In genomic region chr1:9250586-9251381, GRCh38 we compare ENCODE assay signal across 10 cellular contexts. TPM values are rescaled to one million over a fixed set of nuclear protein-coding genes. Genes with fewer than 3 reads are reported as not detected.
DNase-seq lines count a peak whose midpoint lies in the region; ATAC-seq, FAIRE-seq and TF ChIP-seq lines count a peak whose summit lies in the region.
"Had no signal": no experiment of that assay in that cellular context is flagged by ENCODE, and none has a peak within 500 bp of the region (broad histone marks: within the 10 kb centered on the region; RNA-seq: fewer than 3 reads in every experiment).

No MANE protein-coding gene starts in this region.

- no peak overlapping the region for H2AFZ ChIP-seq in DND-41 (ENCODE audit: low read depth, low read length)
- no peak overlapping the region for H2AFZ ChIP-seq in K562 (ENCODE audit: low read depth, low read length)
- no peak overlapping the region for H2AFZ ChIP-seq in GM23248

- H4K20me1 ChIP-seq in DND-41 (ENCODE audit: insufficient read depth, low read length) = peaks cover 33% of the 10 kb centered on the region
- peaks cover 18% of the 10 kb centered on the region; the same call in 1 of the 2 replicates for H4K20me1 ChIP-seq in K562 (replicated peaks; ENCODE audit: control insufficient read depth, insufficient read depth, low read length)
- no peaks in the 10 kb centered on the region for H4K20me1 ChIP-seq in GM23248 (ENCODE audit: insufficient read depth)

- no peaks in the 10 kb centered on the region for H3F3A ChIP-seq in GM23248 (ENCODE audit: insufficient read depth)

- intact Hi-C loops in K562 (cut with micrococcal nuclease) (no loop called here), prostate gland (cut with DNase I) (no loop called here)

- TF ChIP-seq EP300 in K562 (IDR thresholded peaks at IDR 0.05; ENCODE audit: low read length) = no peak

- peak overlapping the region; percentile 2; the same call in 1 of the 2 replicates for H3K4me2 ChIP-seq in DND-41 (ENCODE audit: insufficient read depth, low read length)
- H3K4me2 ChIP-seq in K562 (ENCODE audit: insufficient read depth, low read length) = no peak overlapping the region
- no peak overlapping the region for H3K4me2 ChIP-seq in GM23248 (ENCODE audit: unreplicated experiment)
- H3K4me2 ChIP-seq: KMS-11 had no signal

- H3K9me3 ChIP-seq in DND-41 (ENCODE audit: insufficient read depth, low read length, severe bottlenecking) (no peaks in the 10 kb centered on the region), K562 (replicated peaks; ENCODE audit: control insufficient read depth, insufficient read depth, low read depth, low read length) (no peaks in the 10 kb centered on the region), prostate gland (no peaks in the 10 kb centered on the region), GM23248 (ENCODE audit: low read depth) (no peaks in the 10 kb centered on the region)

- peaks cover 93% of the 10 kb centered on the region for H3K79me2 ChIP-seq in DND-41 (ENCODE audit: insufficient read depth, low read length)
- no peaks in the 10 kb centered on the region for H3K79me2 ChIP-seq in K562 (ENCODE audit: control insufficient read depth, insufficient read depth, low read length)
- H3K79me2 ChIP-seq in GM23248 (ENCODE audit: insufficient read depth) = no peaks in the 10 kb centered on the region

- H3K9ac ChIP-seq in DND-41 (ENCODE audit: low read depth, low read length) = 0 out of 2 replicates have a peak overlapping the region, but pooled peaks have one; percentile 19
- no peak overlapping the region for H3K9ac ChIP-seq in K562 (ENCODE audit: insufficient read depth in 1 of 2, low read depth in 2 of 2, low read length in 2 of 2)
- H3K9ac ChIP-seq in GM23248 = no peak overlapping the region
- H3K9ac ChIP-seq: KMS-11 had no signal

- H3K9me1 ChIP-seq in K562 (ENCODE audit: control insufficient read depth, insufficient read depth, low read length) = no peaks in the 10 kb centered on the region

- TF ChIP-seq POLR2A in K562 (conservative IDR thresholded peaks at IDR 0.05) (no peak), prostate gland (IDR thresholded peaks at IDR 0.05) (no peak), GM18505 (IDR thresholded peaks at IDR 0.05; ENCODE audit: borderline replicate concordance, extremely low read depth, insufficient read depth, insufficient read length) (no peak)

- peaks cover 40% of the 10 kb centered on the region for H3K4me1 ChIP-seq in DND-41 (ENCODE audit: insufficient read depth, low read length)
- peaks cover 0 to 21% of the 10 kb centered on the region in 2 experiments; a peak in 1 of 5 replicates for H3K4me1 ChIP-seq in K562 (replicated peaks in 1 of 2; ENCODE audit: control insufficient read depth in 2 of 2, insufficient read depth in 2 of 2, low read length in 2 of 2)
- peaks cover 20% of the 10 kb centered on the region for H3K4me1 ChIP-seq in prostate gland (replicated peaks)
- H3K4me1 ChIP-seq in GM23248 (ENCODE audit: insufficient read depth) = no peaks in the 10 kb centered on the region

- POLR2A ChIA-PET in K562 (lab: Yijun Ruan, JAX) = interaction anchor here (0.6 to 0.9 kb wide), 3 partner anchors 18 to 299 kb away, joined by 3 read pairs; no protein-coding TSS in a partner anchor

- TF ChIP-seq RAD21 in K562 (CRISPR knock-in tag; conservative IDR thresholded peaks at IDR 0.05 in 1 of 2, IDR thresholded peaks at IDR 0.05 in 1 of 2) = no peak

- CTCF ChIA-PET in K562 (lab: Yijun Ruan, JAX; ENCODE audit: low intra/inter-chr PET ratio) = interaction anchor here (0.6 kb wide), 1 partner anchor 16 kb away, joined by 3 read pairs; no protein-coding TSS in a partner anchor

- no TSS peak for BruUV-seq in K562 (replicated peaks; lab: Mats Ljungman, UMichigan)

- no peaks in the 10 kb centered on the region for H3K9me2 ChIP-seq in GM23248 (ENCODE audit: insufficient read depth)

- ATAC-seq in DND-41 (ENCODE audit: insufficient read depth, low read depth) (no peak), K562 (no peak), GM18505 (IDR thresholded peaks at IDR 0.05; ENCODE audit: unreplicated experiment) (no peak)

- H3K36me3 ChIP-seq in DND-41 (ENCODE audit: insufficient read depth, low read length) (peaks cover 79% of the 10 kb centered on the region), K562 (ENCODE audit: control insufficient read depth, insufficient read depth, low read length) (no peaks in the 10 kb centered on the region), prostate gland (no peaks in the 10 kb centered on the region), GM23248 (ENCODE audit: low read depth) (no peaks in the 10 kb centered on the region)

- no peak for DNase-seq in DND-41
- DNase-seq in K562 (ENCODE audit: extremely low read depth in 1 of 4, low spot score in 3 of 4) = no peak
- peak; percentile 47 for DNase-seq in islet precursor cell
- no peak for DNase-seq in prostate gland (ENCODE audit: low spot score)
- no peak for DNase-seq in activated CD4-positive, CD25-positive, alpha-beta regulatory T cell (lab: John Stamatoyannopoulos, UW)
- no peak for DNase-seq in GM23248
- DNase-seq in GM10266 (ENCODE audit: extremely low spot score) = no peak
- DNase-seq: DMS153 had no signal

- H3K27ac ChIP-seq in DND-41 (ENCODE audit: low read length) (peak overlapping the region; percentile 32; the same call in 1 of the 2 replicates), K562 (ENCODE audit: extremely low read depth, low read depth, low read length) (no peak overlapping the region), prostate gland (peak overlapping the region; percentile 72 to 82), GM23248 (no peak overlapping the region)
- H3K27ac ChIP-seq: KMS-11 had no signal

- H3K27me3 ChIP-seq in DND-41 (ENCODE audit: insufficient read depth, low read length, poor library complexity) = no peaks in the 10 kb centered on the region
- H3K27me3 ChIP-seq in K562 (ENCODE audit: control insufficient read depth in 2 of 2, insufficient read depth in 2 of 2, low read length in 2 of 2) = peaks cover 29 to 72% of the 10 kb centered on the region in 2 experiments; a peak in 4 of 5 replicates
- no peaks in the 10 kb centered on the region for H3K27me3 ChIP-seq in prostate gland (replicated peaks; ENCODE audit: insufficient read depth)
- no peaks in the 10 kb centered on the region for H3K27me3 ChIP-seq in GM23248 (replicated peaks; ENCODE audit: insufficient read depth)

- no peak for FAIRE-seq in K562 (lab: Jason Lieb, UNC)

- TF ChIP-seq CTCF in DND-41 (IDR thresholded peaks at IDR 0.05; ENCODE audit: borderline replicate concordance, extremely low read depth, low read length, poor library complexity, severe bottlenecking) (no peak), K562 (IDR thresholded peaks at IDR 0.05 in 2 of 3, conservative IDR thresholded peaks at IDR 0.05 in 1 of 3; ENCODE audit: insufficient read depth in 2 of 3, low read depth in 1 of 3, low read length in 3 of 3) (no peak), prostate gland (IDR thresholded peaks at IDR 0.05) (no peak), GM10266 (IDR thresholded peaks at IDR 0.05; ENCODE audit: control insufficient read depth, insufficient read depth, low read depth, missing control alignments) (no peak)

- WGBS in K562 (ENCODE audit: insufficient coverage, low coverage, missing lambda C conversion rate) = 22% methylated on average over 15 of the region's 19 CpGs
- 51% methylated on average over 15 of the region's 19 CpGs for WGBS in prostate gland
- 50 to 51% methylated on average over 18 to 19 of the region's 19 CpGs for WGBS in GM23248 (ENCODE audit: low coverage in 1 of 2, low lambda C conversion rate in 2 of 2, missing lambda C conversion rate in 2 of 2), 2 experiments

- no peak overlapping the region for H3K4me3 ChIP-seq in DND-41 (ENCODE audit: low read depth in 1 of 2, low read length in 2 of 2)
- no peak overlapping the region for H3K4me3 ChIP-seq in K562
- no peak overlapping the region for H3K4me3 ChIP-seq in prostate gland
- no peak overlapping the region for H3K4me3 ChIP-seq in GM23248

- in situ Hi-C loops in K562 (cut with MboI) (no loop called here), GM23248 (cut with MboI) (no loop called here)

RNA-seq across cellular contexts. Expression of gene H6PD, which starts 16.2 kb away (rescaled TPM):
- 1.6 and 4.4 TPM in 2 replicates for total RNA-seq in K562 (2011; cell fraction: chromatin; rRNA removed; ENCODE audit: low replicate concordance)
- total RNA-seq in K562 (2011; cell fraction: nucleolus; rRNA removed) = 3.2 and 3.8 TPM in 2 replicates
- 3.3 and 3.5 TPM in 2 replicates for total RNA-seq in K562 (2011; cell fraction: nucleoplasm; rRNA removed)
- 1.0 and 1.5 TPM in 2 replicates for total RNA-seq in K562 (2014; rRNA removed)
- 0.84 and 1.2 TPM in 2 replicates for total RNA-seq in K562 (2014; rRNA removed; fragmentation: Illumina TruSeq; extraction: Trizol)
- 1.5 and 1.7 TPM in 2 replicates for total RNA-seq in K562 (2015; rRNA removed; fragmentation: Illumina TruSeq; extraction: Trizol)
- 1.8 and 2.5 TPM in 2 replicates for total RNA-seq in K562 (2021)
- polyA plus RNA-seq in K562 (2011; rRNA removed) = 0.82 and 1.9 TPM in 2 replicates
- polyA plus RNA-seq in K562 (2011; cell fraction: cytosol; rRNA removed) = 1.4 and 1.8 TPM in 2 replicates
- polyA plus RNA-seq in K562 (2011; cell fraction: nucleus; rRNA removed) = 1.7 and 1.8 TPM in 2 replicates
- 1.5 and 6.3 TPM in 2 replicates for polyA plus RNA-seq in K562 (2012)
- 0.95 and 1.1 TPM in 2 replicates for polyA plus RNA-seq in K562 (2014; fragmentation: Illumina TruSeq; extraction: Trizol)
- polyA plus RNA-seq in K562 (2014; fragmentation: Nextera tagmentation; extraction: Ambion mirVana) = under 1 TPM; 0.04 to 0.08 TPM
- polyA plus RNA-seq in K562 (2014; rRNA removed) = 1.1 and 1.2 TPM in 2 replicates
- polyA minus RNA-seq in K562 (2011; rRNA and poly(A)+ RNA removed) = 0.95 and 1.0 TPM in 2 replicates
- polyA minus RNA-seq in K562 (2011; cell fraction: cytosol; rRNA and poly(A)+ RNA removed) = 1.7 and 2.8 TPM in 2 replicates
- polyA minus RNA-seq in K562 (2011; cell fraction: nucleus; rRNA and poly(A)+ RNA removed) = 0.81 and 1.00 TPM in 2 replicates
- total RNA-seq in prostate gland = 10 to 100 TPM; 52.8 to 88.8 TPM
- 29.6 and 31.4 TPM in 2 replicates for total RNA-seq in GM23248 (2014; rRNA removed; shearing (Covaris generic))
- polyA plus RNA-seq in GM23248 (2016; fragmentation: Nextera tagmentation; extraction: Ambion mirVana) = 14.5 and 16.1 TPM in 2 replicates

RNA-seq across cellular contexts. Expression of gene SPSB1, which starts 41.9 kb away (rescaled TPM):
- total RNA-seq in K562 (2011; cell fraction: chromatin; rRNA removed; ENCODE audit: low replicate concordance) = not detected in 2 replicates
- total RNA-seq in K562 (2011; cell fraction: nucleolus; rRNA removed) = 0.33 TPM in 1 of 2 replicates, not detected in the other
- total RNA-seq in K562 (2011; cell fraction: nucleoplasm; rRNA removed) = not detected in 2 replicates
- total RNA-seq in K562 (2014; rRNA removed) (0.08 TPM in 1 of 2 replicates, not detected in the other), K562 (2014; rRNA removed; fragmentation: Illumina TruSeq; extraction: Trizol) (not detected in 2 replicates), K562 (2015; rRNA removed; fragmentation: Illumina TruSeq; extraction: Trizol) (0.08 TPM in 1 of 2 replicates, not detected in the other), K562 (2021) (0.22 and 0.35 TPM in 2 replicates), prostate gland (10 to 100 TPM; 29.0 to 57.1 TPM)
- polyA plus RNA-seq in K562 (2011; rRNA removed) (0.09 and 0.14 TPM in 2 replicates), K562 (2014; fragmentation: Illumina TruSeq; extraction: Trizol) (0.22 TPM in 1 of 2 replicates, not detected in the other), K562 (2014; fragmentation: Nextera tagmentation; extraction: Ambion mirVana) (under 1 TPM in 1 of 2 experiments, not detected in 1; 0.06 TPM), K562 (2014; rRNA removed) (0.65 TPM in 1 of 2 replicates, not detected in the other), GM23248 (2016; fragmentation: Nextera tagmentation; extraction: Ambion mirVana) (13.5 and 13.6 TPM in 2 replicates)
- 0.04 and 0.15 TPM in 2 replicates for polyA plus RNA-seq in K562 (2011; cell fraction: cytosol; rRNA removed)
- polyA plus RNA-seq in K562 (2011; cell fraction: nucleus; rRNA removed) = 0.17 TPM in 1 of 2 replicates, not detected in the other
- polyA plus RNA-seq in K562 (2012) = 0.09 and 0.10 TPM in 2 replicates
- 0.12 TPM in 1 of 2 replicates, not detected in the other for polyA minus RNA-seq in K562 (2011; rRNA and poly(A)+ RNA removed)
- polyA minus RNA-seq in K562 (2011; cell fraction: cytosol; rRNA and poly(A)+ RNA removed) = 0.55 TPM in 1 of 2 replicates, not detected in the other
- polyA minus RNA-seq in K562 (2011; cell fraction: nucleus; rRNA and poly(A)+ RNA removed) = 0.11 TPM in 1 of 2 replicates, not detected in the other
- total RNA-seq in GM23248 (2014; rRNA removed; shearing (Covaris generic)) = 13.5 and 22.7 TPM in 2 replicates

Comparison
In these comparisons a context has a peak if more than half of its experiments do, and no peak if none do; other contexts are left out.
1. H3K27ac ChIP-seq: peak in DND-41 (single experiment) and prostate gland (2 of 2); none in K562 (single experiment) and GM23248 (single experiment).
2. RNA of gene SPSB1, which starts 41.9 kb away (total RNA-seq): 29.0 to 57.1 TPM in prostate gland and 13.5 to 22.7 TPM in GM23248; 0.08 to 0.35 TPM in K562; every median in the first group is over 10 times any median in the second.